16 cellular contexts compared by ENCODE assay signal in genomic region chr5:41751867-41752266, GRCh38.
"Had no signal": no experiment of that assay in that cellular context is flagged by ENCODE, and none has a peak within 500 bp of the region (broad histone marks: within the 10 kb centered on the region; RNA-seq: fewer than 3 reads in every experiment).

No MANE protein-coding gene starts in this region.

- H3K9me3 Mint-ChIP-seq: activated T-helper 1 cell treated with anti-CD3 and anti-CD28 coated beads, Interleukin-12 subunit alpha, Interleukin-12 subunit beta, Interleukin-2, Interleukin-4 antibody, amounts not matched to agents 30 ng/mL and 10 ng/mL and 1 ng/mL, durations not matched to agents 14 hours and 24 hours and 36 hours; type B pancreatic cell had no signal

- H3K27ac Mint-ChIP-seq: activated T-helper 1 cell treated with anti-CD3 and anti-CD28 coated beads, Interleukin-12 subunit alpha, Interleukin-12 subunit beta, Interleukin-2, Interleukin-4 antibody, amounts not matched to agents 30 ng/mL and 10 ng/mL and 1 ng/mL, durations not matched to agents 14 hours and 24 hours and 36 hours; type B pancreatic cell had no signal

- H3K27me3 Mint-ChIP-seq: naive thymus-derived CD4-positive, alpha-beta T cell; type B pancreatic cell had no signal

- H3K4me3 Mint-ChIP-seq: activated T-helper 1 cell treated with anti-CD3 and anti-CD28 coated beads, Interleukin-12 subunit alpha, Interleukin-12 subunit beta, Interleukin-2, Interleukin-4 antibody, amounts not matched to agents 30 ng/mL and 10 ng/mL and 1 ng/mL, durations not matched to agents 14 hours and 24 hours and 36 hours; naive thymus-derived CD4-positive, alpha-beta T cell; type B pancreatic cell had no signal

- DNase-seq: activated CD4-positive, alpha-beta T cell treated with anti-CD3 and anti-CD28 coated beads for 1 hour; activated CD4-positive, alpha-beta T cell treated with anti-CD3 and anti-CD28 coated beads, Interleukin-2, amount 50 U/mL, for 4 hours; activated naive CD4-positive, alpha-beta T cell; erythroblast; gastrocnemius medialis; head of caudate nucleus; kidney; left ventricle myocardium inferior; naive thymus-derived CD4-positive, alpha-beta T cell; right cardiac atrium; stomach; T-helper 1 cell; testis; WERI-Rb-1 had no signal

- ATAC-seq: gastrocnemius medialis; naive thymus-derived CD4-positive, alpha-beta T cell; right cardiac atrium had no signal
